27 cellular contexts compared by ENCODE assay signal in the genomic region with DNA sequence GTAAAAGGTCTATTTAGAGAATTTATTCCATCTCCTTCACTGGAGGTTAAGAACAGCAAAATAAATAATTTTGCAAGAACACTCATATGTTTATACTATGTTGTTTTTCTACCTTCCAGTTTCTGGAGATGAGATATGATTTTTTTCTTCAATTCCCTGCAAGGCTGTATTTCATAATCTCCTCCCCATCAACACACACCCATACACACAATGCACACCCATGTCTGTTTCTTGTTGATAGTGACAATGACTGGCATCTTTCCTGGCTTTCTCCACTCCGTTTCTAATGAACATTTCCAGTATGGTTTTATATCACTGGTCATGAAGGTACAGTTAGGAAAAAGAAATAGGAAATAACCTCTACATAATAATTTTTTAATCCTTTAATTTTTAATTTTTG.
"Had no signal": no experiment of that assay in that cellular context is flagged by ENCODE, and none has a peak within 500 bp of the region (broad histone marks: within the 10 kb centered on the region; RNA-seq: fewer than 3 reads in every experiment).

No MANE protein-coding gene starts in this region.

- H3K27ac ChIP-seq: esophagus muscularis mucosa, gastrocnemius medialis, lower lobe of right lung, sigmoid colon had no signal

- H3K27me3 ChIP-seq: esophagus muscularis mucosa, gastrocnemius medialis, sigmoid colon, testis had no signal

- H3K4me1 ChIP-seq: sigmoid colon had no signal

- H3K27me3 Mint-ChIP-seq: activated CD4-positive, alpha-beta T cell treated with anti-CD3 and anti-CD28 coated beads for 36 hours; activated T-cell treated with anti-CD3 and anti-CD28 coated beads, Interleukin-2, amount 50 U/mL, for 24 hours; activated T-helper 17 cell treated with anti-CD3 and anti-CD28 coated beads, Interleukin-2, amount 50 U/mL, for 72 hours; stimulated activated naive B cell treated with anti-CD40 and anti-IgM and Interleukin-4, amounts not matched to agents 10 μg/mL and 1 μg/mL and 100 μg/mL, for 72 hours had no signal

- H3K27ac Mint-ChIP-seq: activated CD4-positive, alpha-beta T cell treated with anti-CD3 and anti-CD28 coated beads for 36 hours; activated naive CD4-positive, alpha-beta T cell treated with anti-CD3 and anti-CD28 coated beads, Interleukin-2, amount 50 U/mL, for 72 hours; activated T-cell treated with anti-CD3 and anti-CD28 coated beads, Interleukin-2, amount 50 U/mL, for 24 hours; activated T-helper 17 cell treated with anti-CD3 and anti-CD28 coated beads, Interleukin-2, amount 50 U/mL, for 72 hours; brain; naive thymus-derived CD4-positive, alpha-beta T cell; stimulated activated naive B cell treated with anti-CD40 and anti-IgM and Interleukin-4, amounts not matched to agents 10 μg/mL and 1 μg/mL and 100 μg/mL, for 72 hours; T-helper 1 cell treated with Interleukin-12 subunit alpha and Interleukin-12 subunit beta and Interleukin-4 antibody, amounts not matched to agents 30 μg/mL and 1 μg/mL, for 36 hours had no signal

- H3K9me3 Mint-ChIP-seq: activated naive CD4-positive, alpha-beta T cell treated with anti-CD3 and anti-CD28 coated beads, Interleukin-2, amount 50 U/mL, for 72 hours; activated T-cell treated with anti-CD3 and anti-CD28 coated beads, Interleukin-2, amount 50 U/mL, for 24 hours; activated T-helper 17 cell treated with anti-CD3 and anti-CD28 coated beads, Interleukin-2, amount 50 U/mL, for 72 hours; brain; naive thymus-derived CD4-positive, alpha-beta T cell; neural crest cell; stimulated activated naive B cell treated with anti-CD40 and anti-IgM and Interleukin-4, amounts not matched to agents 10 μg/mL and 1 μg/mL and 100 μg/mL, for 72 hours; T-helper 1 cell treated with Interleukin-12 subunit alpha and Interleukin-12 subunit beta and Interleukin-4 antibody, amounts not matched to agents 30 μg/mL and 1 μg/mL, for 36 hours had no signal

- H3K4me1 Mint-ChIP-seq: activated CD4-positive, alpha-beta T cell treated with anti-CD3 and anti-CD28 coated beads for 36 hours; activated T-helper 17 cell treated with anti-CD3 and anti-CD28 coated beads, Interleukin-2, amount 50 U/mL, for 72 hours had no signal

- H3K9me3 ChIP-seq: esophagus muscularis mucosa, gastrocnemius medialis, lower lobe of right lung, sigmoid colon, testis had no signal

- DNase-seq: activated CD4-positive, alpha-beta T cell treated with anti-CD3 and anti-CD28 coated beads for 36 hours; activated CD4-positive, alpha-beta T cell treated with anti-CD3 and anti-CD28 coated beads, Interleukin-2, amount 50 U/mL, for 4 hours; activated CD8-positive, alpha-beta memory T cell treated with anti-CD3 and anti-CD28 coated beads for 24 hours; activated CD8-positive, alpha-beta memory T cell treated with anti-CD3 and anti-CD28 coated beads, Interleukin-2, amount 50 U/mL, for 4 hours; activated T-cell treated with anti-CD3 and anti-CD28 coated beads, Interleukin-2, amount 50 U/mL, for 24 hours; aorta; caudate nucleus; dermis blood vessel endothelial cell; effector CD8-positive, alpha-beta T cell; gastrocnemius medialis; left cardiac atrium; lower lobe of right lung; naive thymus-derived CD4-positive, alpha-beta T cell; occipital lobe; posterior cingulate gyrus; sigmoid colon; stimulated activated CD4-positive, alpha-beta T cell treated with anti-CD3 and anti-CD28 coated beads, Interleukin-15, amount 100 ng/mL, for 24 hours; stimulated activated CD8-positive, alpha-beta memory T cell treated with anti-CD3 and anti-CD28 coated beads, Interleukin-4, amount 100 ng/mL, for 48 hours; stimulated activated naive B cell treated with anti-CD40 and anti-IgM and Interleukin-4, amounts not matched to agents 10 μg/mL and 1 μg/mL and 100 μg/mL, for 72 hours; testis had no signal

- H3K4me3 ChIP-seq: esophagus muscularis mucosa, gastrocnemius medialis, lower lobe of right lung, sigmoid colon, smooth muscle cell, testis had no signal

- H3K4me3 Mint-ChIP-seq: activated CD4-positive, alpha-beta T cell treated with anti-CD3 and anti-CD28 coated beads for 36 hours; activated T-cell treated with anti-CD3 and anti-CD28 coated beads, Interleukin-2, amount 50 U/mL, for 24 hours; activated T-helper 17 cell treated with anti-CD3 and anti-CD28 coated beads, Interleukin-2, amount 50 U/mL, for 72 hours; brain; naive thymus-derived CD4-positive, alpha-beta T cell; neural crest cell; stimulated activated naive B cell treated with anti-CD40 and anti-IgM and Interleukin-4, amounts not matched to agents 10 μg/mL and 1 μg/mL and 100 μg/mL, for 72 hours; T-helper 1 cell treated with Interleukin-12 subunit alpha and Interleukin-12 subunit beta and Interleukin-4 antibody, amounts not matched to agents 30 μg/mL and 1 μg/mL, for 36 hours had no signal

- H3K36me3 Mint-ChIP-seq: activated naive CD4-positive, alpha-beta T cell treated with anti-CD3 and anti-CD28 coated beads, Interleukin-2, amount 50 U/mL, for 72 hours; naive thymus-derived CD4-positive, alpha-beta T cell; stimulated activated naive B cell treated with anti-CD40 and anti-IgM and Interleukin-4, amounts not matched to agents 10 μg/mL and 1 μg/mL and 100 μg/mL, for 72 hours had no signal
